In genomic region chr4:172392741-172393140, GRCh38 we compare ENCODE assay signal across 21 cellular contexts.
"Had no signal": no experiment of that assay in that cellular context is flagged by ENCODE, and none has a peak within 500 bp of the region (broad histone marks: within the 10 kb centered on the region; RNA-seq: fewer than 3 reads in every experiment).

No MANE protein-coding gene starts in this region.

- DNase-seq: islet precursor cell; left ventricle myocardium inferior; mesendoderm; naive B cell; natural killer cell; nephron progenitor cell; ovary; retina; right cardiac atrium; stimulated activated CD4-positive, alpha-beta T cell treated with anti-CD3 and anti-CD28 coated beads, Interleukin-4, amount 100 ng/mL, for 24 hours; stimulated activated naive CD4-positive, alpha-beta T cell; tibial artery; trophoblast cell; upper lobe of right lung had no signal

- ATAC-seq: natural killer cell; right cardiac atrium; sciatic nerve; stimulated activated effector memory CD8-positive, alpha-beta T cell treated with anti-CD3 and anti-CD28 coated beads, Interleukin-12 subunit alpha, Interleukin-12 subunit beta, amount 100 ng/mL, for 72 hours; upper lobe of right lung had no signal

- H3K27ac ChIP-seq: left ventricle myocardium inferior, neural progenitor cell, ovary, prostate gland, skin epidermis, suprapubic skin, thoracic aorta, tibial artery, upper lobe of right lung had no signal
